ENCODE assay signal across 1 cellular context in genomic region chr6:34246563-34247391, GRCh38.
TF ChIP-seq lines count a peak whose summit lies in the region.

No MANE protein-coding gene starts in this region.

TF ChIP-seq in K562, 482 proteins besides CTCF, POLR2A, EP300 and RAD21 (continued from another document and continues in another):
- TF ChIP-seq KDM1A (IDR thresholded peaks at IDR 0.05), result peak; percentile 51 to 60; a peak in 2 of 4 replicates
- TF ChIP-seq E2F6 (IDR thresholded peaks at IDR 0.05; ENCODE audit: borderline replicate concordance in 1 of 2, extremely low read depth in 1 of 2, insufficient read depth in 1 of 2, insufficient read length in 1 of 2, low read depth in 1 of 2, low read length in 1 of 2, poor library complexity in 1 of 2, severe bottlenecking in 1 of 2), result peak in 1 of 2 experiments; percentile 29
- peak; percentile 64 for TF ChIP-seq STAG1 (CRISPR knock-in tag; IDR thresholded peaks at IDR 0.05; ENCODE audit: borderline replicate concordance)
- TF ChIP-seq MBD2 (IDR thresholded peaks at IDR 0.05; ENCODE audit: borderline replicate concordance, low read depth), result no peak
- TF ChIP-seq L3MBTL2 (IDR thresholded peaks at IDR 0.05), result no peak
- TF ChIP-seq NR2C1 (IDR thresholded peaks at IDR 0.05), result no peak
- no peak for TF ChIP-seq NR2C1 (tag; IDR thresholded peaks at IDR 0.05)
- TF ChIP-seq ZNF384 (IDR thresholded peaks at IDR 0.05; ENCODE audit: low read depth, low read length), result no peak
- no peak for TF ChIP-seq CEBPZ (IDR thresholded peaks at IDR 0.05; ENCODE audit: borderline replicate concordance, low read depth, low read length)
- TF ChIP-seq BRD9 (IDR thresholded peaks at IDR 0.05; ENCODE audit: low read depth, partially characterized antibody), result no peak
- no peak for TF ChIP-seq ZC3H4 (CRISPR knock-in tag; IDR thresholded peaks at IDR 0.05; ENCODE audit: borderline replicate concordance)
- no peak for TF ChIP-seq ZNF436 (CRISPR knock-in tag; IDR thresholded peaks at IDR 0.05)
- no peak for TF ChIP-seq RBBP5 (IDR thresholded peaks at IDR 0.05; ENCODE audit: borderline replicate concordance, insufficient read depth, low read length, poor library complexity, severe bottlenecking)
- TF ChIP-seq ZNF134 (CRISPR knock-in tag; conservative IDR thresholded peaks at IDR 0.05), result peak; percentile 79
- TF ChIP-seq, protein P1, sequence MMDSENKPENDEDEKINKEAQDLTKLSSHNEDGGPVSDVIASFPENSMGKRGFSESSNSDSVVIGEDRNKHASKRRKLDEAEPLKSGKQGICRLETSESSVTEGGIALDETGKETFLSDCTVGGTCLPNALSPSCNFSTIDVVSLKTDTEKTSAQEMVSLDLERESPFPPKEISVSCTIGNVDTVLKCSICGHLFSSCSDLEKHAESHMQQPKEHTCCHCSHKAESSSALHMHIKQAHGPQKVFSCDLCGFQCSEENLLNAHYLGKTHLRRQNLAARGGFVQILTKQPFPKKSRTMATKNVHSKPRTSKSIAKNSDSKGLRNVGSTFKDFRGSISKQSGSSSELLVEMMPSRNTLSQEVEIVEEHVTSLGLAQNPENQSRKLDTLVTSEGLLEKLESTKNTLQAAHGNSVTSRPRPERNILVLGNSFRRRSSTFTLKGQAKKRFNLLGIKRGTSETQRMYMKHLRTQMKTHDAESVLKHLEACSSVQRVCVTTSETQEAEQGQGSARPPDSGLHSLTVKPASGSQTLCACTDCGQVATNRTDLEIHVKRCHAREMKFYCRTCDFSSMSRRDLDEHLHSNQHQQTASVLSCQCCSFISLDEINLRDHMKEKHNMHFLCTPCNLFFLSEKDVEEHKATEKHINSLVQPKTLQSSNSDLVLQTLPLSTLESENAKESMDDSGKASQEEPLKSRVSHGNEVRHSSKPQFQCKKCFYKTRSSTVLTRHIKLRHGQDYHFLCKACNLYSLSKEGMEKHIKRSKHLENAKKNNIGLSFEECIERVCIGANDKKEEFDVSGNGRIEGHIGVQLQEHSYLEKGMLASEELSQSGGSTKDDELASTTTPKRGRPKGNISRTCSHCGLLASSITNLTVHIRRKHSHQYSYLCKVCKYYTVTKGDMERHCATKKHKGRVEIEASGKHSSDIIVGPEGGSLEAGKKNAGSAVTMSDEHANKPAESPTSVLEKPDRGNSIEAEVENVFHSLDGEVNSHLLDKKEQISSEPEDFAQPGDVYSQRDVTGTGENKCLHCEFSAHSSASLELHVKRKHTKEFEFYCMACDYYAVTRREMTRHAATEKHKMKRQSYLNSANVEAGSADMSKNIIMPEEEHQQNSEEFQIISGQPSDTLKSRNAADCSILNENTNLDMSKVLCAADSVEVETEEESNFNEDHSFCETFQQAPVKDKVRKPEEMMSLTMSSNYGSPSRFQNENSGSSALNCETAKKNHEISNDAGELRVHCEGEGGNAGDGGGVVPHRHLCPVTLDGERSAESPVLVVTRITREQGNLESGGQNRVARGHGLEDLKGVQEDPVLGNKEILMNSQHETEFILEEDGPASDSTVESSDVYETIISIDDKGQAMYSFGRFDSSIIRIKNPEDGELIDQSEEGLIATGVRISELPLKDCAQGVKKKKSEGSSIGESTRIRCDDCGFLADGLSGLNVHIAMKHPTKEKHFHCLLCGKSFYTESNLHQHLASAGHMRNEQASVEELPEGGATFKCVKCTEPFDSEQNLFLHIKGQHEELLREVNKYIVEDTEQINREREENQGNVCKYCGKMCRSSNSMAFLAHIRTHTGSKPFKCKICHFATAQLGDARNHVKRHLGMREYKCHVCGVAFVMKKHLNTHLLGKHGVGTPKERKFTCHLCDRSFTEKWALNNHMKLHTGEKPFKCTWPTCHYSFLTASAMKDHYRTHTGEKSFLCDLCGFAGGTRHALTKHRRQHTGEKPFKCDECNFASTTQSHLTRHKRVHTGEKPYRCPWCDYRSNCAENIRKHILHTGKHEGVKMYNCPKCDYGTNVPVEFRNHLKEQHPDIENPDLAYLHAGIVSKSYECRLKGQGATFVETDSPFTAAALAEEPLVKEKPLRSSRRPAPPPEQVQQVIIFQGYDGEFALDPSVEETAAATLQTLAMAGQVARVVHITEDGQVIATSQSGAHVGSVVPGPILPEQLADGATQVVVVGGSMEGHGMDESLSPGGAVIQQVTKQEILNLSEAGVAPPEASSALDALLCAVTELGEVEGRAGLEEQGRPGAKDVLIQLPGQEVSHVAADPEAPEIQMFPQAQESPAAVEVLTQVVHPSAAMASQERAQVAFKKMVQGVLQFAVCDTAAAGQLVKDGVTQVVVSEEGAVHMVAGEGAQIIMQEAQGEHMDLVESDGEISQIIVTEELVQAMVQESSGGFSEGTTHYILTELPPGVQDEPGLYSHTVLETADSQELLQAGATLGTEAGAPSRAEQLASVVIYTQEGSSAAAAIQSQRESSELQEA (IDR thresholded peaks at IDR 0.05; ENCODE audit: low read depth), result no peak
- no peak for TF ChIP-seq ZNF778 (CRISPR knock-in tag; IDR thresholded peaks at IDR 0.05)
- TF ChIP-seq GABPB2 (CRISPR knock-in tag; conservative IDR thresholded peaks at IDR 0.05), result 0 out of 2 replicates have a peak, but pooled peaks have one; percentile 29
- peak; percentile 83 for TF ChIP-seq RBFOX2 (IDR thresholded peaks at IDR 0.05; ENCODE audit: low read depth, low read length)
- TF ChIP-seq, protein P2, sequence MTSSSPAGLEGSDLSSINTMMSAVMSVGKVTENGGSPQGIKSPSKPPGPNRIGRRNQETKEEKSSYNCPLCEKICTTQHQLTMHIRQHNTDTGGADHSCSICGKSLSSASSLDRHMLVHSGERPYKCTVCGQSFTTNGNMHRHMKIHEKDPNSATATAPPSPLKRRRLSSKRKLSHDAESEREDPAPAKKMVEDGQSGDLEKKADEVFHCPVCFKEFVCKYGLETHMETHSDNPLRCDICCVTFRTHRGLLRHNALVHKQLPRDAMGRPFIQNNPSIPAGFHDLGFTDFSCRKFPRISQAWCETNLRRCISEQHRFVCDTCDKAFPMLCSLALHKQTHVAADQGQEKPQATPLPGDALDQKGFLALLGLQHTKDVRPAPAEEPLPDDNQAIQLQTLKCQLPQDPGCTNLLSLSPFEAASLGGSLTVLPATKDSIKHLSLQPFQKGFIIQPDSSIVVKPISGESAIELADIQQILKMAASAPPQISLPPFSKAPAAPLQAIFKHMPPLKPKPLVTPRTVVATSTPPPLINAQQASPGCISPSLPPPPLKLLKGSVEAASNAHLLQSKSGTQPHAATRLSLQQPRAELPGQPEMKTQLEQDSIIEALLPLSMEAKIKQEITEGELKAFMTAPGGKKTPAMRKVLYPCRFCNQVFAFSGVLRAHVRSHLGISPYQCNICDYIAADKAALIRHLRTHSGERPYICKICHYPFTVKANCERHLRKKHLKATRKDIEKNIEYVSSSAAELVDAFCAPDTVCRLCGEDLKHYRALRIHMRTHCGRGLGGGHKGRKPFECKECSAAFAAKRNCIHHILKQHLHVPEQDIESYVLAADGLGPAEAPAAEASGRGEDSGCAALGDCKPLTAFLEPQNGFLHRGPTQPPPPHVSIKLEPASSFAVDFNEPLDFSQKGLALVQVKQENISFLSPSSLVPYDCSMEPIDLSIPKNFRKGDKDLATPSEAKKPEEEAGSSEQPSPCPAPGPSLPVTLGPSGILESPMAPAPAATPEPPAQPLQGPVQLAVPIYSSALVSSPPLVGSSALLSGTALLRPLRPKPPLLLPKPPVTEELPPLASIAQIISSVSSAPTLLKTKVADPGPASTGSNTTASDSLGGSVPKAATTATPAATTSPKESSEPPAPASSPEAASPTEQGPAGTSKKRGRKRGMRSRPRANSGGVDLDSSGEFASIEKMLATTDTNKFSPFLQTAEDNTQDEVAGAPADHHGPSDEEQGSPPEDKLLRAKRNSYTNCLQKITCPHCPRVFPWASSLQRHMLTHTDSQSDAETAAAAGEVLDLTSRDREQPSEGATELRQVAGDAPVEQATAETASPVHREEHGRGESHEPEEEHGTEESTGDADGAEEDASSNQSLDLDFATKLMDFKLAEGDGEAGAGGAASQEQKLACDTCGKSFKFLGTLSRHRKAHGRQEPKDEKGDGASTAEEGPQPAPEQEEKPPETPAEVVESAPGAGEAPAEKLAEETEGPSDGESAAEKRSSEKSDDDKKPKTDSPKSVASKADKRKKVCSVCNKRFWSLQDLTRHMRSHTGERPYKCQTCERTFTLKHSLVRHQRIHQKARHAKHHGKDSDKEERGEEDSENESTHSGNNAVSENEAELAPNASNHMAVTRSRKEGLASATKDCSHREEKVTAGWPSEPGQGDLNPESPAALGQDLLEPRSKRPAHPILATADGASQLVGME (CRISPR knock-in tag; IDR thresholded peaks at IDR 0.05), result 0 out of 2 replicates have a peak, but pooled peaks have one; percentile 41
- TF ChIP-seq CTCFL (IDR thresholded peaks at IDR 0.05; ENCODE audit: borderline replicate concordance, insufficient read depth, low read depth, low read length, poor library complexity, severe bottlenecking), result peak; percentile 94
- TF ChIP-seq CREM (IDR thresholded peaks at IDR 0.05; ENCODE audit: low read depth), result peak; percentile 50
- TF ChIP-seq DDX20 (tag; IDR thresholded peaks at IDR 0.05; ENCODE audit: low read depth), result no peak
- no peak for TF ChIP-seq BCOR (IDR thresholded peaks at IDR 0.05)
- peak; percentile 9; the same call in 1 of the 2 replicates for TF ChIP-seq ZNF57 (CRISPR knock-in tag; IDR thresholded peaks at IDR 0.05)
- no peak for TF ChIP-seq ZNF668 (CRISPR knock-in tag; IDR thresholded peaks at IDR 0.05)
- TF ChIP-seq, protein P3, sequence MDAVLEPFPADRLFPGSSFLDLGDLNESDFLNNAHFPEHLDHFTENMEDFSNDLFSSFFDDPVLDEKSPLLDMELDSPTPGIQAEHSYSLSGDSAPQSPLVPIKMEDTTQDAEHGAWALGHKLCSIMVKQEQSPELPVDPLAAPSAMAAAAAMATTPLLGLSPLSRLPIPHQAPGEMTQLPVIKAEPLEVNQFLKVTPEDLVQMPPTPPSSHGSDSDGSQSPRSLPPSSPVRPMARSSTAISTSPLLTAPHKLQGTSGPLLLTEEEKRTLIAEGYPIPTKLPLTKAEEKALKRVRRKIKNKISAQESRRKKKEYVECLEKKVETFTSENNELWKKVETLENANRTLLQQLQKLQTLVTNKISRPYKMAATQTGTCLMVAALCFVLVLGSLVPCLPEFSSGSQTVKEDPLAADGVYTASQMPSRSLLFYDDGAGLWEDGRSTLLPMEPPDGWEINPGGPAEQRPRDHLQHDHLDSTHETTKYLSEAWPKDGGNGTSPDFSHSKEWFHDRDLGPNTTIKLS (IDR thresholded peaks at IDR 0.05; ENCODE audit: borderline replicate concordance, low read depth), result 0 out of 2 replicates have a peak, but pooled peaks have one; percentile 21
- TF ChIP-seq ZNF253 (CRISPR knock-in tag; conservative IDR thresholded peaks at IDR 0.05), result peak; percentile 1; the same call in 1 of the 2 replicates
- 0 out of 2 replicates have a peak, but pooled peaks have one; percentile 14 for TF ChIP-seq CC2D1A (IDR thresholded peaks at IDR 0.05)
- TF ChIP-seq ILK (tag; IDR thresholded peaks at IDR 0.05; ENCODE audit: borderline replicate concordance, low read depth), result no peak
- 0 out of 2 replicates have a peak, but pooled peaks have one; percentile 28 for TF ChIP-seq ZC3H8 (IDR thresholded peaks at IDR 0.05)
- TF ChIP-seq CAMTA2 (CRISPR knock-in tag; conservative IDR thresholded peaks at IDR 0.05), result peak; percentile 91; the same call in 1 of the 2 replicates
- TF ChIP-seq SMARCA5 (IDR thresholded peaks at IDR 0.05), result 0 out of 2 replicates have a peak, but pooled peaks have one; percentile 25
- TF ChIP-seq ZNF764 (CRISPR knock-in tag; IDR thresholded peaks at IDR 0.05; ENCODE audit: low read depth), result no peak; the same call in 1 of the 2 replicates
- peak; percentile 74; the same call in 1 of the 2 replicates for TF ChIP-seq PHB (CRISPR knock-in tag; IDR thresholded peaks at IDR 0.05)
- peak; percentile 91 for TF ChIP-seq POLR2G (IDR thresholded peaks at IDR 0.05; ENCODE audit: low read depth, low read length)
- TF ChIP-seq NRF1 (conservative IDR thresholded peaks at IDR 0.05 in 1 of 2, IDR thresholded peaks at IDR 0.05 in 1 of 2), result no peak
